ENCODE assay signal across 27 cellular contexts in the genomic region with DNA sequence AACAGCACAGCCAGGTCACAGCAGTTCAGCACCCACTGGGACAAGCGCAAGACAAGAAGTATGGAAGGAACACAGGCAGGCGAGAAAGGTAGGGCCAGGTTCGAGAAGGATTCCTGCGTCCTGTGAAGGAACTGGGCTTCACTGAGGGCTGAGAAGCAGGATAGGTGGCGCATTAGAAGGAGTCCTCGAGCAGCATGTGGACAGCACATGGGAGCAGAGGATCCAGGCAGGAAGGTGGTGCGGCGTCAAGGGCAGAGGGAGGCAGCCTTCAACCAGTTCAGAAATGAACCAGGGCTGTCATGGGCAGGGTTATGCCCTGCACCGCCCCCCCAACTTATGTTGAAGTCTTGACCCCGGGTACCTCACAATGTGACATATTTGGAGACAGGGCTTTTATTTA. TPM values are rescaled to one million over a fixed set of nuclear protein-coding genes. Genes with fewer than 3 reads are reported as not detected.
"Had no signal": no experiment of that assay in that cellular context is flagged by ENCODE, and none has a peak within 500 bp of the region (broad histone marks: within the 10 kb centered on the region; RNA-seq: fewer than 3 reads in every experiment).

No MANE protein-coding gene starts in this region.

- H3K27me3 ChIP-seq: heart left ventricle, right atrium auricular region, testis, tibial nerve had no signal

- H3K27ac Mint-ChIP-seq: endodermal cell; nephron progenitor cell; stimulated activated effector memory CD8-positive, alpha-beta T cell treated with anti-CD3 and anti-CD28 coated beads, Interleukin-12 subunit alpha, Interleukin-12 subunit beta, amount 100 ng/mL, for 72 hours had no signal

- H3K9me3 ChIP-seq: heart left ventricle, right atrium auricular region, testis, tibial nerve had no signal

- H3K36me3 ChIP-seq: heart left ventricle, right atrium auricular region, tibial nerve had no signal

- H3K4me1 ChIP-seq: right atrium auricular region, testis had no signal

- H3K4me3 Mint-ChIP-seq: endodermal cell; naive thymus-derived CD4-positive, alpha-beta T cell; nephron progenitor cell; stimulated activated effector memory CD8-positive, alpha-beta T cell treated with anti-CD3 and anti-CD28 coated beads, Interleukin-12 subunit alpha, Interleukin-12 subunit beta, amount 100 ng/mL, for 72 hours had no signal

- DNase-seq: central memory CD4-positive, alpha-beta T cell; dermis blood vessel endothelial cell; effector CD4-positive, alpha-beta T cell; endodermal cell; foreskin melanocyte; heart left ventricle; hippocampal formation; naive thymus-derived CD4-positive, alpha-beta T cell; nephron progenitor cell; small intestine; stimulated activated CD4-positive, alpha-beta T cell treated with anti-CD3 and anti-CD28 coated beads, Interleukin-12 subunit alpha, Interleukin-12 subunit beta, amount 100 ng/mL, for 4 hours; stimulated activated CD4-positive, alpha-beta T cell treated with anti-CD3 and anti-CD28 coated beads, Interleukin-4, amount 100 ng/mL, for 1 hour; stimulated activated CD8-positive, alpha-beta memory T cell treated with anti-CD3 and anti-CD28 coated beads, Interleukin-4, amount 100 ng/mL, for 48 hours; stimulated activated naive CD8-positive, alpha-beta T cell treated with anti-CD3 and anti-CD28 coated beads, Interleukin-15, Interleukin-2, amounts not matched to agents 100 U/mL and 50 U/mL, for 24 hours; testis had no signal

- H3K4me3 ChIP-seq: heart left ventricle, right atrium auricular region, testis, tibial nerve had no signal

- ATAC-seq: naive thymus-derived CD4-positive, alpha-beta T cell; stimulated activated effector memory CD8-positive, alpha-beta T cell treated with anti-CD3 and anti-CD28 coated beads, Interleukin-12 subunit alpha, Interleukin-12 subunit beta, amount 100 ng/mL, for 72 hours; stimulated activated naive CD8-positive, alpha-beta T cell treated with anti-CD3 and anti-CD28 coated beads, Interleukin-15, Interleukin-2, amounts not matched to agents 100 U/mL and 50 U/mL, for 24 hours had no signal

- H3K4me1 Mint-ChIP-seq: stimulated activated effector memory CD8-positive, alpha-beta T cell treated with anti-CD3 and anti-CD28 coated beads, Interleukin-12 subunit alpha, Interleukin-12 subunit beta, amount 100 ng/mL, for 72 hours had no signal

- H3K27ac ChIP-seq: heart left ventricle, right atrium auricular region, testis, tibial nerve had no signal

- H3K9me3 Mint-ChIP-seq: stimulated activated effector memory CD8-positive, alpha-beta T cell treated with anti-CD3 and anti-CD28 coated beads, Interleukin-12 subunit alpha, Interleukin-12 subunit beta, amount 100 ng/mL, for 72 hours had no signal

- H3K36me3 Mint-ChIP-seq: naive thymus-derived CD4-positive, alpha-beta T cell; stimulated activated effector memory CD8-positive, alpha-beta T cell treated with anti-CD3 and anti-CD28 coated beads, Interleukin-12 subunit alpha, Interleukin-12 subunit beta, amount 100 ng/mL, for 72 hours had no signal

RNA-seq across cellular contexts. Expression of a gene that starts 31.3 kb away (rescaled TPM):
- total RNA-seq: dermis blood vessel endothelial cell; endodermal cell; endothelial cell of umbilical vein; heart left ventricle; kidney epithelial cell; liver; lung microvascular endothelial cell; mesenteric fat pad; mononuclear cell; naive thymus-derived CD4-positive, alpha-beta T cell; osteocyte; right atrium auricular region; testis; tibial nerve; ureter had no signal
- polyA plus RNA-seq: endothelial cell of umbilical vein; esophagus; heart left ventricle; naive thymus-derived CD4-positive, alpha-beta T cell; small intestine had no signal
